20 cellular contexts compared by ENCODE assay signal in the genomic region with DNA sequence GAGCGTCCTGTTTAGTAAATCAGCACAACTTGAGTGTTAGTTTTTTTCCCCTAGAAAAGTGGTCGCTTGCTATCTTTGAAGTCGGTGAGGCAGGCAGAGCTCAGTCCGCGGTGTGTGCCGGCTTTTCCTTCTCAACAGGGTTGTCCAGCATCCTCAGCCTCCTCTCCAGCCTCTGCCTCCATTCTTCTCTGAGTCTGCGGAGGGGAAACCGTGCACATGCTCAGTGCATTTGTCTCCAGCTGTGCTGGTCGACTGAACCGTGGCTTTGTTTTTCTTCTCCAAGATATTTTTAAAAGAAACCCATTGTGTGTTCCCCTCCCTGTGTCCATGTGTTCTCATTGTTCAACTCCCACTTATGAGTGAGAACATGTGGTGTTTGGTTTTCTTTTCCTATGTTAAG. TPM values are rescaled to one million over a fixed set of nuclear protein-coding genes. Genes with fewer than 3 reads are reported as not detected.
"Had no signal": no experiment of that assay in that cellular context is flagged by ENCODE, and none has a peak within 500 bp of the region (broad histone marks: within the 10 kb centered on the region; RNA-seq: fewer than 3 reads in every experiment).

No MANE protein-coding gene starts in this region.

- H3K4me3 ChIP-seq: left ventricle myocardium inferior, sigmoid colon, spleen had no signal

- DNase-seq: activated CD4-positive, alpha-beta memory T cell treated with anti-CD3 and anti-CD28 coated beads, Interleukin-2, amount 10 ng/mL, durations not matched to agents 7 days and 5 days; activated CD4-positive, alpha-beta T cell treated with anti-CD3 and anti-CD28 coated beads for 4 hours; activated effector memory CD4-positive, alpha-beta T cell treated with anti-CD3 and anti-CD28 coated beads, Interleukin-2, amount 50 U/mL, for 16 hours; activated T-cell treated with anti-CD3 and anti-CD28 coated beads, Interleukin-2, amount 50 U/mL, for 24 hours; brain microvascular endothelial cell; dermis blood vessel endothelial cell; foreskin melanocyte; kidney; left ventricle myocardium inferior; sigmoid colon; spleen; stimulated activated naive CD8-positive, alpha-beta T cell treated with anti-CD3 and anti-CD28 coated beads, Interleukin-15, amount 100 ng/mL, for 72 hours; T-helper 17 cell had no signal

- ATAC-seq: natural killer cell treated with Interleukin-12 subunit alpha and Interleukin-12 subunit beta and Interleukin-15 and Interleukin-18, amount 100 ng/mL, for 72 hours; stimulated activated naive CD8-positive, alpha-beta T cell treated with anti-CD3 and anti-CD28 coated beads, Interleukin-15, amount 100 ng/mL, for 72 hours; T-helper 17 cell; WTC11 had no signal

- H3K4me1 ChIP-seq: sigmoid colon, spleen had no signal

- H3K27ac ChIP-seq: brain microvascular endothelial cell, epithelial cell of prostate, left ventricle myocardium inferior, sigmoid colon, spleen had no signal

- H3K9me3 ChIP-seq: left ventricle myocardium inferior, sigmoid colon, spleen had no signal

- H3K27me3 ChIP-seq: brain microvascular endothelial cell, sigmoid colon, spleen had no signal

- H3K36me3 ChIP-seq: brain microvascular endothelial cell, left ventricle myocardium inferior, sigmoid colon, spleen had no signal

RNA-seq across cellular contexts. Expression of gene FAM240B, which starts 25.3 kb away (rescaled TPM):
- total RNA-seq: activated CD4-positive, alpha-beta memory T cell treated with anti-CD3 and anti-CD28 coated beads, Interleukin-2, amount 10 ng/mL, durations not matched to agents 7 days and 5 days; dermis blood vessel endothelial cell; fibroblast of lung; kidney; left ventricle myocardium inferior; natural killer cell treated with Interleukin-12 subunit alpha and Interleukin-12 subunit beta and Interleukin-15 and Interleukin-18, amount 100 ng/mL, for 72 hours; osteoblast; pulmonary artery endothelial cell; sigmoid colon; spleen; T-helper 17 cell; urinary bladder; WTC11 had no signal
- polyA plus RNA-seq: fibroblast of lung, sigmoid colon, spleen, urinary bladder had no signal
